2 cellular contexts compared by ENCODE assay signal in genomic region chr2:69253893-69254292, GRCh38.
A peak's percentile ranks its signal among the peaks of the same experiment; 100 is the strongest.
TF ChIP-seq lines count a peak whose summit lies in the region.

No MANE protein-coding gene starts in this region.

TF ChIP-seq in IMR-90, 13 proteins besides CTCF, POLR2A, EP300 and RAD21 (continued from another document):
- peak; percentile 24; the same call in 1 of the 2 replicates for TF ChIP-seq SMC3 (IDR thresholded peaks at IDR 0.05; ENCODE audit: low read depth, low read length)

TF ChIP-seq in GM23338, 12 proteins besides CTCF, POLR2A, EP300 and RAD21 (continued from another document):
- TF ChIP-seq ZNF462 (CRISPR knock-in tag; IDR thresholded peaks at IDR 0.05) (no peak), REST (IDR thresholded peaks at IDR 0.05; ENCODE audit: unreplicated experiment) (no peak), EZH2phosphoT487 (IDR thresholded peaks at IDR 0.05; ENCODE audit: unreplicated experiment) (no peak), STAT1 (IDR thresholded peaks at IDR 0.05; ENCODE audit: unreplicated experiment) (no peak), NANOG (IDR thresholded peaks at IDR 0.05; ENCODE audit: borderline replicate concordance) (no peak), CREB1 (CRISPR knock-in tag; IDR thresholded peaks at IDR 0.05; ENCODE audit: low read depth) (no peak), ETS1 (IDR thresholded peaks at IDR 0.05) (no peak), ZNF114 (CRISPR knock-in tag; IDR thresholded peaks at IDR 0.05) (no peak)
